ENCODE assay signal across 23 cellular contexts in genomic region chr2:200173691-200174090, GRCh38.
"Had no signal": no experiment of that assay in that cellular context is flagged by ENCODE, and none has a peak within 500 bp of the region (broad histone marks: within the 10 kb centered on the region; RNA-seq: fewer than 3 reads in every experiment).

No MANE protein-coding gene starts in this region.

- H3K4me1 ChIP-seq: gastroesophageal sphincter, left lung, lower lobe of right lung had no signal

- H3K27ac ChIP-seq: coronary artery, dorsolateral prefrontal cortex, esophagus muscularis mucosa, foreskin keratinocyte, gastroesophageal sphincter, heart right ventricle, lower lobe of right lung had no signal

- H3K36me3 Mint-ChIP-seq: mesothelial cell of epicardium had no signal

- DNase-seq: dermis blood vessel endothelial cell; dorsolateral prefrontal cortex; effector CD4-positive, alpha-beta T cell; effector memory CD4-positive, alpha-beta T cell; foreskin keratinocyte; head of caudate nucleus; heart right ventricle; hippocampal formation; left cardiac atrium; left lung; left ventricle myocardium superior; lower lobe of right lung; mesenchymal stem cell; mucosa of descending colon had no signal

- H3K36me3 ChIP-seq: esophagus muscularis mucosa, gastroesophageal sphincter, heart right ventricle, left lung, lower lobe of right lung had no signal

- H3K27me3 ChIP-seq: esophagus muscularis mucosa, foreskin keratinocyte, gastroesophageal sphincter, heart right ventricle had no signal

- FAIRE-seq: colon, endothelial cell of umbilical vein, frontal cortex, islet of Langerhans, keratinocyte had no signal

- H3K27ac Mint-ChIP-seq: mesothelial cell of epicardium had no signal

- H3K4me3 ChIP-seq: coronary artery, dorsolateral prefrontal cortex, esophagus muscularis mucosa, gastroesophageal sphincter, heart right ventricle, left lung, lower lobe of right lung, mucosa of descending colon had no signal

- ATAC-seq: foreskin keratinocyte, gastroesophageal sphincter, heart right ventricle, left cardiac atrium, left ventricle myocardium superior, lower lobe of right lung, mucosa of descending colon had no signal

- H3K9me3 ChIP-seq: esophagus muscularis mucosa, gastroesophageal sphincter, lower lobe of right lung, mucosa of descending colon had no signal

- H3K4me3 Mint-ChIP-seq: mesothelial cell of epicardium had no signal
